Comparison of ENCODE assay signal across 27 cellular contexts in genomic region chr2:121591199-121591598, GRCh38.
"Had no signal": no experiment of that assay in that cellular context is flagged by ENCODE, and none has a peak within 500 bp of the region (broad histone marks: within the 10 kb centered on the region; RNA-seq: fewer than 3 reads in every experiment).

No MANE protein-coding gene starts in this region.

- H3K9me3 ChIP-seq: adrenal gland, ascending aorta, left lung, pancreas, psoas muscle, right atrium auricular region, spleen, thyroid gland had no signal

- H3K27ac Mint-ChIP-seq: activated CD4-positive, alpha-beta T cell treated with anti-CD3 and anti-CD28 coated beads, Interleukin-2, amount 10 ng/mL, durations not matched to agents 7 days and 5 days; activated CD8-positive, alpha-beta T cell treated with anti-CD3 and anti-CD28 coated beads, Interleukin-2, amount 10 ng/mL, durations not matched to agents 7 days and 5 days; activated naive CD8-positive, alpha-beta T cell; mesothelial cell of epicardium; nephron had no signal

- H3K27me3 Mint-ChIP-seq: activated CD4-positive, alpha-beta T cell treated with anti-CD3 and anti-CD28 coated beads, Interleukin-2, amount 10 ng/mL, durations not matched to agents 7 days and 5 days; activated naive CD8-positive, alpha-beta T cell had no signal

- H3K36me3 ChIP-seq: ascending aorta, brain microvascular endothelial cell, pancreas, right atrium auricular region, thyroid gland had no signal

- H3K9me3 Mint-ChIP-seq: activated CD4-positive, alpha-beta T cell treated with anti-CD3 and anti-CD28 coated beads, Interleukin-2, amount 10 ng/mL, durations not matched to agents 7 days and 5 days; mesothelial cell of epicardium; nephron had no signal

- H3K27ac ChIP-seq: adrenal gland, ascending aorta, brain microvascular endothelial cell, left lung, pancreas, psoas muscle, right atrium auricular region, spleen, thyroid gland, VCaP had no signal

- H3K27me3 ChIP-seq: adrenal gland, ascending aorta, brain microvascular endothelial cell, left lung, pancreas, right atrium auricular region, spleen, thyroid gland had no signal

- H3K4me3 ChIP-seq: adrenal gland, ascending aorta, left lung, lung, pancreas, psoas muscle, right atrium auricular region, spleen, thyroid gland had no signal

- DNase-seq: activated CD4-positive, alpha-beta T cell treated with anti-CD3 and anti-CD28 coated beads, Interleukin-2, amount 10 ng/mL, durations not matched to agents 7 days and 5 days; activated CD4-positive, CD25-positive, alpha-beta regulatory T cell treated with anti-CD3 and anti-CD28 coated beads, Interleukin-2, amount 50 U/mL, for 72 hours; activated CD8-positive, alpha-beta T cell treated with anti-CD3 and anti-CD28 coated beads, Interleukin-2, amount 10 ng/mL, durations not matched to agents 7 days and 5 days; activated T-cell treated with anti-CD3 and anti-CD28 coated beads, Interleukin-2, amount 50 U/mL, for 1 hour; adrenal gland; brain microvascular endothelial cell; caudate nucleus; effector memory CD4-positive, alpha-beta T cell; foreskin melanocyte; kidney glomerular epithelial cell; left lung; pancreas; psoas muscle; spleen; stimulated activated CD4-positive, alpha-beta T cell treated with anti-CD3 and anti-CD28 coated beads, Interleukin-4, amount 100 ng/mL, for 1 hour; stimulated activated naive CD4-positive, alpha-beta T cell; T-helper 1 cell; T1000; thyroid gland had no signal

- ATAC-seq: activated CD8-positive, alpha-beta T cell treated with anti-CD3 and anti-CD28 coated beads, Interleukin-2, amount 10 ng/mL, durations not matched to agents 7 days and 5 days; esophagus mucosa; left lung; pancreas; psoas muscle had no signal

- H3K4me3 Mint-ChIP-seq: activated CD4-positive, alpha-beta T cell treated with anti-CD3 and anti-CD28 coated beads, Interleukin-2, amount 10 ng/mL, durations not matched to agents 7 days and 5 days; activated CD8-positive, alpha-beta T cell treated with anti-CD3 and anti-CD28 coated beads, Interleukin-2, amount 10 ng/mL, durations not matched to agents 7 days and 5 days; activated naive CD8-positive, alpha-beta T cell; mesothelial cell of epicardium; nephron had no signal
